16 cellular contexts compared by ENCODE assay signal in genomic region chr20:47175501-47175900, GRCh38.
"Had no signal": no experiment of that assay in that cellular context is flagged by ENCODE, and none has a peak within 500 bp of the region (broad histone marks: within the 10 kb centered on the region; RNA-seq: fewer than 3 reads in every experiment).

No MANE protein-coding gene starts in this region.

- H3K4me3 ChIP-seq: body of pancreas, dorsolateral prefrontal cortex, heart left ventricle, pancreas, smooth muscle cell had no signal

- H3K27ac ChIP-seq: body of pancreas, dorsolateral prefrontal cortex, heart left ventricle, pancreas had no signal

- H3K9me3 ChIP-seq: body of pancreas, heart left ventricle, pancreas had no signal

- H3K4me1 ChIP-seq: body of pancreas, pancreas had no signal

- H3K27me3 ChIP-seq: body of pancreas, dorsolateral prefrontal cortex, pancreas had no signal

- H3K36me3 ChIP-seq: heart left ventricle, pancreas had no signal

- DNase-seq: activated CD4-positive, alpha-beta T cell treated with anti-CD3 and anti-CD28 coated beads, Interleukin-2, amount 50 U/mL, for 4 hours; activated CD4-positive, CD25-positive, alpha-beta regulatory T cell treated with anti-CD3 and anti-CD28 coated beads, Interleukin-2, amount 50 U/mL, for 72 hours; activated CD8-positive, alpha-beta memory T cell treated with anti-CD3 and anti-CD28 coated beads, Interleukin-2, amount 10 ng/mL, durations not matched to agents 7 days and 5 days; activated effector memory CD4-positive, alpha-beta T cell treated with Interleukin-2 at 50 U/mL for 16 hours; activated T-cell treated with anti-CD3 and anti-CD28 coated beads, Interleukin-2, amount 50 U/mL, for 24 hours; amniotic stem cell; body of pancreas; dorsolateral prefrontal cortex; foreskin melanocyte; pancreas; retina; substantia nigra; trophoblast cell had no signal

- ATAC-seq: activated CD8-positive, alpha-beta memory T cell treated with anti-CD3 and anti-CD28 coated beads, Interleukin-2, amount 10 ng/mL, durations not matched to agents 7 days and 5 days; body of pancreas; pancreas; stimulated activated effector memory CD8-positive, alpha-beta T cell treated with anti-CD3 and anti-CD28 coated beads, Interleukin-12 subunit alpha, Interleukin-12 subunit beta, amount 100 ng/mL, for 72 hours had no signal
